ENCODE assay signal across 1 cellular context in the genomic region with DNA sequence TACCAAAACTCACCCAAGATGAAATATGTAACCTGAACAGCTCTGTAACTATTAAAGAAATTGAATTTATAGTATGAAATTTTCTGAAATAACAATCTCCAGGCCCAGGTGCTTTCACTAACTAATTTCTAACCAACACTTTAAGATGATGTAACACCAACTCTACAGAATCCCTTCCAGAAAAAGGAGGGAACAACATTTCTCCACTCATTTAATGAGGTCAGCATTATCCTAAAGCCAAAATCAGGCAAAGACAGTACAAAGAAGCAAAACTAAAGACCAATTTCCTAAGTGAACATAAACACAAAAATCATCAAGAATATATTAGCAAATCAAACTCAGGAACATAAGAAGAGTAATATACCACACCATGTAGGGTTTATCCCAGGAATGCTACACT.
TF ChIP-seq lines count a peak whose summit lies in the region.

No MANE protein-coding gene starts in this region.

TF ChIP-seq in GM23338, 12 proteins besides CTCF, POLR2A, EP300 and RAD21:
- TF ChIP-seq, protein P1, sequence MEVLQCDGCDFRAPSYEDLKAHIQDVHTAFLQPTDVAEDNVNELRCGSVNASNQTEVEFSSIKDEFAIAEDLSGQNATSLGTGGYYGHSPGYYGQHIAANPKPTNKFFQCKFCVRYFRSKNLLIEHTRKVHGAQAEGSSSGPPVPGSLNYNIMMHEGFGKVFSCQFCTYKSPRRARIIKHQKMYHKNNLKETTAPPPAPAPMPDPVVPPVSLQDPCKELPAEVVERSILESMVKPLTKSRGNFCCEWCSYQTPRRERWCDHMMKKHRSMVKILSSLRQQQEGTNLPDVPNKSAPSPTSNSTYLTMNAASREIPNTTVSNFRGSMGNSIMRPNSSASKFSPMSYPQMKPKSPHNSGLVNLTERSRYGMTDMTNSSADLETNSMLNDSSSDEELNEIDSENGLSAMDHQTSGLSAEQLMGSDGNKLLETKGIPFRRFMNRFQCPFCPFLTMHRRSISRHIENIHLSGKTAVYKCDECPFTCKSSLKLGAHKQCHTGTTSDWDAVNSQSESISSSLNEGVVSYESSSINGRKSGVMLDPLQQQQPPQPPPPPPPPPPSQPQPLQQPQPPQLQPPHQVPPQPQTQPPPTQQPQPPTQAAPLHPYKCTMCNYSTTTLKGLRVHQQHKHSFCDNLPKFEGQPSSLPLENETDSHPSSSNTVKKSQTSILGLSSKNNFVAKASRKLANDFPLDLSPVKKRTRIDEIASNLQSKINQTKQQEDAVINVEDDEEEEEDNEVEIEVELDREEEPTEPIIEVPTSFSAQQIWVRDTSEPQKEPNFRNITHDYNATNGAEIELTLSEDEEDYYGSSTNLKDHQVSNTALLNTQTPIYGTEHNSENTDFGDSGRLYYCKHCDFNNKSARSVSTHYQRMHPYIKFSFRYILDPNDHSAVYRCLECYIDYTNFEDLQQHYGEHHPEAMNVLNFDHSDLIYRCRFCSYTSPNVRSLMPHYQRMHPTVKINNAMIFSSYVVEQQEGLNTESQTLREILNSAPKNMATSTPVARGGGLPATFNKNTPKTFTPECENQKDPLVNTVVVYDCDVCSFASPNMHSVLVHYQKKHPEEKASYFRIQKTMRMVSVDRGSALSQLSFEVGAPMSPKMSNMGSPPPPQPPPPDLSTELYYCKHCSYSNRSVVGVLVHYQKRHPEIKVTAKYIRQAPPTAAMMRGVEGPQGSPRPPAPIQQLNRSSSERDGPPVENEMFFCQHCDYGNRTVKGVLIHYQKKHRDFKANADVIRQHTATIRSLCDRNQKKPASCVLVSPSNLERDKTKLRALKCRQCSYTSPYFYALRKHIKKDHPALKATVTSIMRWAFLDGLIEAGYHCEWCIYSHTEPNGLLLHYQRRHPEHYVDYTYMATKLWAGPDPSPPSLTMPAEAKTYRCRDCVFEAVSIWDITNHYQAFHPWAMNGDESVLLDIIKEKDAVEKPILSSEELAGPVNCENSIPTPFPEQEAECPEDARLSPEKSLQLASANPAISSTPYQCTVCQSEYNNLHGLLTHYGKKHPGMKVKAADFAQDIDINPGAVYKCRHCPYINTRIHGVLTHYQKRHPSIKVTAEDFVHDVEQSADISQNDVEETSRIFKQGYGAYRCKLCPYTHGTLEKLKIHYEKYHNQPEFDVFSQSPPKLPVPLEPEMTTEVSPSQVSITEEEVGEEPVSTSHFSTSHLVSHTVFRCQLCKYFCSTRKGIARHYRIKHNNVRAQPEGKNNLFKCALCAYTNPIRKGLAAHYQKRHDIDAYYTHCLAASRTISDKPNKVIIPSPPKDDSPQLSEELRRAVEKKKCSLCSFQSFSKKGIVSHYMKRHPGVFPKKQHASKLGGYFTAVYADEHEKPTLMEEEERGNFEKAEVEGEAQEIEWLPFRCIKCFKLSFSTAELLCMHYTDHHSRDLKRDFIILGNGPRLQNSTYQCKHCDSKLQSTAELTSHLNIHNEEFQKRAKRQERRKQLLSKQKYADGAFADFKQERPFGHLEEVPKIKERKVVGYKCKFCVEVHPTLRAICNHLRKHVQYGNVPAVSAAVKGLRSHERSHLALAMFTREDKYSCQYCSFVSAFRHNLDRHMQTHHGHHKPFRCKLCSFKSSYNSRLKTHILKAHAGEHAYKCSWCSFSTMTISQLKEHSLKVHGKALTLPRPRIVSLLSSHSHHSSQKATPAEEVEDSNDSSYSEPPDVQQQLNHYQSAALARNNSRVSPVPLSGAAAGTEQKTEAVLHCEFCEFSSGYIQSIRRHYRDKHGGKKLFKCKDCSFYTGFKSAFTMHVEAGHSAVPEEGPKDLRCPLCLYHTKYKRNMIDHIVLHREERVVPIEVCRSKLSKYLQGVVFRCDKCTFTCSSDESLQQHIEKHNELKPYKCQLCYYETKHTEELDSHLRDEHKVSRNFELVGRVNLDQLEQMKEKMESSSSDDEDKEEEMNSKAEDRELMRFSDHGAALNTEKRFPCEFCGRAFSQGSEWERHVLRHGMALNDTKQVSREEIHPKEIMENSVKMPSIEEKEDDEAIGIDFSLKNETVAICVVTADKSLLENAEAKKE (CRISPR knock-in tag; IDR thresholded peaks at IDR 0.05): no peak
- no peak for TF ChIP-seq JUNB (IDR thresholded peaks at IDR 0.05; ENCODE audit: unreplicated experiment)
- no peak for TF ChIP-seq EZH2phosphoT487 (IDR thresholded peaks at IDR 0.05; ENCODE audit: unreplicated experiment)
- no peak for TF ChIP-seq CREB1 (CRISPR knock-in tag; IDR thresholded peaks at IDR 0.05; ENCODE audit: low read depth)
- TF ChIP-seq STAT1 (IDR thresholded peaks at IDR 0.05; ENCODE audit: unreplicated experiment): no peak
- TF ChIP-seq, protein P2, sequence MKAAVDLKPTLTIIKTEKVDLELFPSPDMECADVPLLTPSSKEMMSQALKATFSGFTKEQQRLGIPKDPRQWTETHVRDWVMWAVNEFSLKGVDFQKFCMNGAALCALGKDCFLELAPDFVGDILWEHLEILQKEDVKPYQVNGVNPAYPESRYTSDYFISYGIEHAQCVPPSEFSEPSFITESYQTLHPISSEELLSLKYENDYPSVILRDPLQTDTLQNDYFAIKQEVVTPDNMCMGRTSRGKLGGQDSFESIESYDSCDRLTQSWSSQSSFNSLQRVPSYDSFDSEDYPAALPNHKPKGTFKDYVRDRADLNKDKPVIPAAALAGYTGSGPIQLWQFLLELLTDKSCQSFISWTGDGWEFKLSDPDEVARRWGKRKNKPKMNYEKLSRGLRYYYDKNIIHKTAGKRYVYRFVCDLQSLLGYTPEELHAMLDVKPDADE (IDR thresholded peaks at IDR 0.05): no peak
- TF ChIP-seq NANOG (IDR thresholded peaks at IDR 0.05; ENCODE audit: borderline replicate concordance): no peak
- no peak for TF ChIP-seq POLR2AphosphoS5 (IDR thresholded peaks at IDR 0.05; ENCODE audit: low read depth)
- no peak for TF ChIP-seq EZH2 (IDR thresholded peaks at IDR 0.05; ENCODE audit: low read depth, unreplicated experiment)
- no peak for TF ChIP-seq ZNF331 (CRISPR knock-in tag; IDR thresholded peaks at IDR 0.05; ENCODE audit: low read depth)
- TF ChIP-seq, protein P3, sequence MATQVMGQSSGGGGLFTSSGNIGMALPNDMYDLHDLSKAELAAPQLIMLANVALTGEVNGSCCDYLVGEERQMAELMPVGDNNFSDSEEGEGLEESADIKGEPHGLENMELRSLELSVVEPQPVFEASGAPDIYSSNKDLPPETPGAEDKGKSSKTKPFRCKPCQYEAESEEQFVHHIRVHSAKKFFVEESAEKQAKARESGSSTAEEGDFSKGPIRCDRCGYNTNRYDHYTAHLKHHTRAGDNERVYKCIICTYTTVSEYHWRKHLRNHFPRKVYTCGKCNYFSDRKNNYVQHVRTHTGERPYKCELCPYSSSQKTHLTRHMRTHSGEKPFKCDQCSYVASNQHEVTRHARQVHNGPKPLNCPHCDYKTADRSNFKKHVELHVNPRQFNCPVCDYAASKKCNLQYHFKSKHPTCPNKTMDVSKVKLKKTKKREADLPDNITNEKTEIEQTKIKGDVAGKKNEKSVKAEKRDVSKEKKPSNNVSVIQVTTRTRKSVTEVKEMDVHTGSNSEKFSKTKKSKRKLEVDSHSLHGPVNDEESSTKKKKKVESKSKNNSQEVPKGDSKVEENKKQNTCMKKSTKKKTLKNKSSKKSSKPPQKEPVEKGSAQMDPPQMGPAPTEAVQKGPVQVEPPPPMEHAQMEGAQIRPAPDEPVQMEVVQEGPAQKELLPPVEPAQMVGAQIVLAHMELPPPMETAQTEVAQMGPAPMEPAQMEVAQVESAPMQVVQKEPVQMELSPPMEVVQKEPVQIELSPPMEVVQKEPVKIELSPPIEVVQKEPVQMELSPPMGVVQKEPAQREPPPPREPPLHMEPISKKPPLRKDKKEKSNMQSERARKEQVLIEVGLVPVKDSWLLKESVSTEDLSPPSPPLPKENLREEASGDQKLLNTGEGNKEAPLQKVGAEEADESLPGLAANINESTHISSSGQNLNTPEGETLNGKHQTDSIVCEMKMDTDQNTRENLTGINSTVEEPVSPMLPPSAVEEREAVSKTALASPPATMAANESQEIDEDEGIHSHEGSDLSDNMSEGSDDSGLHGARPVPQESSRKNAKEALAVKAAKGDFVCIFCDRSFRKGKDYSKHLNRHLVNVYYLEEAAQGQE (IDR thresholded peaks at IDR 0.05; ENCODE audit: unreplicated experiment): no peak
- TF ChIP-seq ZNF114 (CRISPR knock-in tag; IDR thresholded peaks at IDR 0.05): no peak
